Comparison of ENCODE assay signal across 30 cellular contexts in the genomic region with DNA sequence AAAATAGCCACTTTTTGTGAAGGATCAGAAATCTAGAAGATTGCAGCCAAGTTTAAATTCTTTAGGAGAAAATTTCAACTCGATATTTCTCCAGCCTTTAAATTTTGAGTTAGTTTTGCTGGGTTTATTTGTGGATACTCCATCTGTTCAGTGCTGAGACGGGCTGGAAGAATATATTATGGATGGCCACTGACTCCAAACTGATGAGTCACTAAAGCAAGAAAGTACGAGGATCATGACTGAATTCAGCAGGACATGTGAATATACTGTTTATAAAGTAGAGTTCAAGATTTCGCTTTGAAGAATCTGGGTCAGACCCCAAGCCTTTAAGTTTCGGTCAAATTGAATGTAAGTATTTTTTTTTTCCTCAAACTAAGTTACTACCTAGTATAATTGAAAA.
DNase-seq lines count a peak whose midpoint lies in the region; ATAC-seq, FAIRE-seq and TF ChIP-seq lines count a peak whose summit lies in the region.
"Had no signal": no experiment of that assay in that cellular context is flagged by ENCODE, and none has a peak within 500 bp of the region (broad histone marks: within the 10 kb centered on the region; RNA-seq: fewer than 3 reads in every experiment).

No MANE protein-coding gene starts in this region.

- H3K9me2 ChIP-seq in GM23248 (ENCODE audit: insufficient read depth): no peaks in the 10 kb centered on the region

- no peak for TF ChIP-seq EP300 in transverse colon (IDR thresholded peaks at IDR 0.05; ENCODE audit: low read depth)

- H3K36me3 ChIP-seq in GM23248 (ENCODE audit: low read depth): no peaks in the 10 kb centered on the region
- H3K36me3 ChIP-seq in transverse colon: no peaks in the 10 kb centered on the region
- H3K36me3 ChIP-seq: cardiac muscle cell, esophagus muscularis mucosa, HAP-1, pancreas, tibial artery had no signal

- H3K9me3 ChIP-seq in GM23248 (ENCODE audit: low read depth) (no peaks in the 10 kb centered on the region), transverse colon (no peaks in the 10 kb centered on the region)
- H3K9me3 ChIP-seq: esophagus muscularis mucosa, HAP-1, pancreas, tibial artery had no signal

- H3K4me3 ChIP-seq in GM23248 (no peak overlapping the region), skeletal muscle cell (ENCODE audit: low read depth, low read length) (no peak overlapping the region), transverse colon (no peak overlapping the region)
- H3K4me3 ChIP-seq: cardiac muscle cell, esophagus muscularis mucosa, HAP-1, pancreas, tibial artery had no signal

- no peak overlapping the region for H2AFZ ChIP-seq in GM23248

- H4K20me1 ChIP-seq in GM23248 (ENCODE audit: insufficient read depth): no peaks in the 10 kb centered on the region

- H3K9ac ChIP-seq in GM23248: no peak overlapping the region

- in situ Hi-C loops in GM23248 (cut with MboI) (no loop called here), transverse colon (cut with MboI; ENCODE audit: low pct_ligation_motif_present in 1 of 4, low pct_unique_long_range_greater_than_20kb in 1 of 4, low sequenced_read_pairs in 3 of 4) (no loop called here)

- H3K4me1 ChIP-seq in GM23248 (ENCODE audit: insufficient read depth): no peaks in the 10 kb centered on the region
- H3K4me1 ChIP-seq in transverse colon: no peaks in the 10 kb centered on the region
- H3K4me1 ChIP-seq: esophagus muscularis mucosa, HAP-1, pancreas, tibial artery had no signal

- H3K79me2 ChIP-seq in GM23248 (ENCODE audit: insufficient read depth): no peaks in the 10 kb centered on the region

- H3K27me3 ChIP-seq in GM23248 (replicated peaks; ENCODE audit: insufficient read depth): no peaks in the 10 kb centered on the region
- H3K27me3 ChIP-seq in transverse colon: no peaks in the 10 kb centered on the region
- H3K27me3 ChIP-seq: cardiac muscle cell, esophagus muscularis mucosa, pancreas, tibial artery had no signal

- TF ChIP-seq POLR2A in transverse colon (IDR thresholded peaks at IDR 0.05): no peak

- ATAC-seq in HG03432 (IDR thresholded peaks at IDR 0.05; ENCODE audit: unreplicated experiment): no peak
- ATAC-seq: activated CD4-positive, alpha-beta T cell treated with anti-CD3 and anti-CD28 coated beads for 36 hours; activated naive CD4-positive, alpha-beta T cell treated with anti-CD3 and anti-CD28 coated beads, Interleukin-2, amount 50 U/mL, for 72 hours; left cardiac atrium; pancreas; stimulated activated naive CD8-positive, alpha-beta T cell treated with anti-CD3 and anti-CD28 coated beads, Interleukin-15, amount 100 ng/mL, for 72 hours had no signal

- TF ChIP-seq CTCF in D721Med (IDR thresholded peaks at IDR 0.05; ENCODE audit: insufficient read depth, missing control alignments) (no peak), transverse colon (IDR thresholded peaks at IDR 0.05) (no peak)

- intact Hi-C loops in transverse colon (cut with DNase I; ENCODE audit: low total_unique reads): no loop called here

- no peak overlapping the region for H3K4me2 ChIP-seq in GM23248 (ENCODE audit: unreplicated experiment)

- DNase-seq in GM23248 (peak; percentile 2), astrocyte of the hippocampus (ENCODE audit: low read depth, low spot score) (peak; percentile 38), fibroblast of peridontal ligament (ENCODE audit: extremely low read depth) (peak; percentile 0), skeletal muscle cell (ENCODE audit: low read depth) (peak; percentile 4), D721Med (ENCODE audit: insufficient read length, low spot score) (no peak), transverse colon (no peak)
- no peak for DNase-seq in stimulated activated CD8-positive, alpha-beta memory T cell treated with anti-CD3 and anti-CD28 coated beads, Interleukin-4, amount 100 ng/mL, for 48 hours
- DNase-seq: activated CD4-positive, alpha-beta T cell treated with anti-CD3 and anti-CD28 coated beads for 36 hours; DMS53; hypothalamus; left cardiac atrium; NCI-H1436 treated with DMSO at 0.1 percent for 48 hours; NCI-H226; NCI-H82; nephron progenitor cell; pancreas; SIG-M5; small intestine; stimulated activated naive CD8-positive, alpha-beta T cell treated with anti-CD3 and anti-CD28 coated beads, Interleukin-15, amount 100 ng/mL, for 72 hours; SW 1271; T-helper 9 cell; tibial artery had no signal

- FAIRE-seq in D721Med (lab: Jason Lieb, UNC): no peak
- FAIRE-seq: G401.6, pancreas, RCC 7860, small intestine had no signal

- WGBS in GM23248 (ENCODE audit: low coverage in 1 of 2, low lambda C conversion rate in 2 of 2, missing lambda C conversion rate in 2 of 2), 2 experiments: 20 to 27% methylated on average over 5 of the region's 5 CpGs
- WGBS in transverse colon (ENCODE audit: low coverage in 1 of 2), 2 donors: 53 to 62% methylated on average over 5 of the region's 5 CpGs

- H3F3A ChIP-seq in GM23248 (ENCODE audit: insufficient read depth): no peaks in the 10 kb centered on the region

- H3K27ac ChIP-seq in GM23248: no peak overlapping the region
- H3K27ac ChIP-seq in transverse colon: no peak overlapping the region
- H3K27ac ChIP-seq: cardiac muscle cell, esophagus muscularis mucosa, pancreas, tibial artery, VCaP had no signal

Comparison
In these comparisons a context has a peak if more than half of its experiments do, and no peak if none do; other contexts are left out.
1. DNase-seq: peak in GM23248 (single experiment), astrocyte of the hippocampus (single experiment), fibroblast of peridontal ligament (single experiment) and skeletal muscle cell (single experiment); none in D721Med (single experiment), stimulated activated CD8-positive, alpha-beta memory T cell treated with anti-CD3 and anti-CD28 coated beads, Interleukin-4, amount 100 ng/mL, for 48 hours (single experiment) and transverse colon (single experiment).